Comparison of ENCODE assay signal across 16 cellular contexts in the genomic region with DNA sequence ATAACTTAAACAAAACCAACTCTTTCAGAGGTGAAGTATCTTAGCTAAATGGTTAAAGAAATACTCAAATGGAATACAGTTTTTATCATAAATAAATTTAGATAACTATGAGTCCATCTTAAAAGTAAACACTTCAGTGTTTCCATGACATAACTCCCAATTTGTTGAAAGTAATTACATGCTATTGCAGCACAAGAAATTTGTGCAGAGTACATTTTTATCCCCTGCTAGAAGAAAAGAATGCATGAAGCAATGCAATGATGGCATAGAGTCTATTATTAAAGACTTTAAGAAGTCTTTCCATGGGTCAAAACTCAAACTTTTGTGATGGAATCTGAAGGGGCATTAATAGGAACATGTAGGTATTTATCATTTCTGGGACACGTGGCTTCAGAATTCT.
A peak's percentile ranks its signal among the peaks of the same experiment; 100 is the strongest.
DNase-seq lines count a peak whose midpoint lies in the region; ATAC-seq and TF ChIP-seq lines count a peak whose summit lies in the region.
"Had no signal": no experiment of that assay in that cellular context is flagged by ENCODE, and none has a peak within 500 bp of the region (broad histone marks: within the 10 kb centered on the region; RNA-seq: fewer than 3 reads in every experiment).

No MANE protein-coding gene starts in this region.

- H3K36me3 ChIP-seq in hepatocyte (replicated peaks; ENCODE audit: insufficient read depth, low read depth) (no peaks in the 10 kb centered on the region), right lobe of liver (no peaks in the 10 kb centered on the region)
- H3K36me3 ChIP-seq: HAP-1 had no signal

- no peaks in the 10 kb centered on the region for H3K9me2 ChIP-seq in hepatocyte (replicated peaks; ENCODE audit: insufficient read depth)

- WGBS in hepatocyte (ENCODE audit: low lambda C conversion rate, missing lambda C conversion rate) = 59% methylated on average over 1 of the region's 1 CpG
- 100% methylated on average over 1 of the region's 1 CpG for WGBS in right lobe of liver (ENCODE audit: insufficient coverage, low coverage, low lambda C conversion rate, missing lambda C conversion rate)

- no peak overlapping the region for H3K4me2 ChIP-seq in hepatocyte
- H3K4me2 ChIP-seq: BLaER1 had no signal

- H3K9me3 ChIP-seq in hepatocyte (ENCODE audit: low read depth) = no peaks in the 10 kb centered on the region
- no peaks in the 10 kb centered on the region for H3K9me3 ChIP-seq in right lobe of liver
- H3K9me3 ChIP-seq: BLaER1, HAP-1 had no signal

- no peak for TF ChIP-seq POLR2A in right lobe of liver (IDR thresholded peaks at IDR 0.05)

- intact Hi-C loops in right lobe of liver (cut with DNase I) = no loop called here

- H3K27me3 ChIP-seq in hepatocyte (no peaks in the 10 kb centered on the region), right lobe of liver (no peaks in the 10 kb centered on the region)
- H3K27me3 ChIP-seq: BLaER1 had no signal

- H3K79me2 ChIP-seq in hepatocyte = no peaks in the 10 kb centered on the region

- H3K4me3 ChIP-seq in hepatocyte (no peak overlapping the region), right lobe of liver (no peak overlapping the region)
- H3K4me3 ChIP-seq: BLaER1, HAP-1 had no signal

- no peak for TF ChIP-seq CTCF in hepatocyte (IDR thresholded peaks at IDR 0.05; ENCODE audit: poor library complexity)
- TF ChIP-seq CTCF in right lobe of liver (IDR thresholded peaks at IDR 0.05) = no peak

- ATAC-seq in right lobe of liver = no peak
- no peak for ATAC-seq in HG02840 (IDR thresholded peaks at IDR 0.05; ENCODE audit: low FRiP score, unreplicated experiment)
- ATAC-seq in HG03460 (IDR thresholded peaks at IDR 0.05; ENCODE audit: unreplicated experiment) = no peak
- ATAC-seq: CD8-positive, alpha-beta T cell had no signal

- no peaks in the 10 kb centered on the region for H4K20me1 ChIP-seq in hepatocyte (ENCODE audit: insufficient read depth, poor library complexity, severe bottlenecking)
- H4K20me1 ChIP-seq: BLaER1 had no signal

- H2AFZ ChIP-seq in hepatocyte = no peak overlapping the region

- H3K27ac ChIP-seq in hepatocyte (peak overlapping the region; percentile 49), right lobe of liver (no peak overlapping the region)
- H3K27ac ChIP-seq: BLaER1, HL-60 had no signal

- DNase-seq in amniotic epithelial cell (ENCODE audit: low read depth) (peak; percentile 59), fibroblast of peridontal ligament (ENCODE audit: extremely low read depth) (peak; percentile 11), hepatocyte (ENCODE audit: low spot score) (no peak), right lobe of liver (no peak), CD1c-positive myeloid dendritic cell (ENCODE audit: extremely low spot score) (no peak)
- DNase-seq: 8988T; Calu3; CD8-positive, alpha-beta T cell; DMS79 treated with DMSO at 0.1 percent for 48 hours; GF-D8; GOT3 had no signal

- H3K4me1 ChIP-seq in hepatocyte (ENCODE audit: insufficient read depth) = peaks cover 5% of the 10 kb centered on the region
- peaks cover 0 to 18% (median 5%) of the 10 kb centered on the region in 4 donors for H3K4me1 ChIP-seq in right lobe of liver
- H3K4me1 ChIP-seq: BLaER1, HAP-1 had no signal

Comparison
In these comparisons a context has a peak if more than half of its experiments do, and no peak if none do; other contexts are left out.
1. DNase-seq: peak in amniotic epithelial cell (single experiment) and fibroblast of peridontal ligament (single experiment); none in hepatocyte (single experiment), right lobe of liver (0 of 3) and CD1c-positive myeloid dendritic cell (single experiment).